Comparison of ENCODE assay signal across 1 cellular context in the genomic region with DNA sequence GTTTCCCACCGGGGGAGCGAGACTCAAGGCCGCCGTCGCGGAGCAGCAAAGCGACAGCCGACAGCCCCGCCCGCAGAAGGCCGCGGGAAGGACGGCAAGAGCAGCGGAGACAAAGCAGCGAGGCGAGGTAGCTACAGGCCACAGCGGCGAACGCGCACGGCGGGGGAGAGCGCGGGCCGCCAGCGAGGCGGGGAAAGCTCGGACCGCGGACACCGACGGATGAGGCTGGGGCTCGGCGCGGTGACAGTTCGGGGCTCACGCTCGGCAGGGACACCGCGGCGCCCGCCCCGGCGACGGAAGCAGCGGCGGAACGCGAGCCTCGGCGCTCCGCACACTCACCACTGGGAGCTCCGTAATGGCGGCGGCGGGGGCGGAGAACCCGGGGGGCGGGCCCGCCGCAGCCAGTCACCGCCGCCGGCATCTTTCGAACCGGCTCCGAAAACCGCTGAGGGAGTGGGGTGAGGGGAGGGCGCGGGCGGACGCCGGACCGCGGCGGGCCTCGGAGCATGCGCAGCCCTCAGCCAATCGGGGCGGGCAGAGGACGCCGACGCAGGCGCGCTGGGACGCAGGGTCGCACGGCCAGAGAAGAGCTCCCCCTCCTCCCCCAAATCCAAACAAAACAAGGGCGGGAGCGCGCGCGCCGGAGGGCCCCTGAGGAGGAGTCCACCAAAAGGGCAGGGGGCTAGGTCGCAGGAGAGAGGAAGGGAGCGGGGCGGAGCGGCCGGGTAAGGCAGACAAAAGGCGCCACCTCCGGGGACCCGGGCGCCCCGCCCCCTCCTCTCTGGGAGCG.
TF ChIP-seq lines count a peak whose summit lies in the region.

No MANE protein-coding gene starts in this region.

TF ChIP-seq in WTC11, 78 proteins besides CTCF, POLR2A, EP300 and RAD21 (continued from another document):
- TF ChIP-seq JUN (CRISPR knock-in tag; IDR thresholded peaks at IDR 0.05) (0 out of 2 replicates have a peak, but pooled peaks have one; percentile 14), RELA (CRISPR knock-in tag; IDR thresholded peaks at IDR 0.05; ENCODE audit: borderline replicate concordance) (peak; percentile 89), FOXK1 (CRISPR knock-in tag; IDR thresholded peaks at IDR 0.05) (peak; percentile 71), ESRRA (CRISPR knock-in tag; IDR thresholded peaks at IDR 0.05; ENCODE audit: borderline replicate concordance) (peak; percentile 44; the same call in 1 of the 2 replicates), ZNF396 (CRISPR knock-in tag; IDR thresholded peaks at IDR 0.05; ENCODE audit: borderline replicate concordance) (no peak), ELF4 (CRISPR knock-in tag; IDR thresholded peaks at IDR 0.05; ENCODE audit: low read depth) (no peak), ETV6 (CRISPR knock-in tag; IDR thresholded peaks at IDR 0.05) (peak; percentile 10; the same call in 1 of the 2 replicates), NR3C1 (CRISPR knock-in tag; conservative IDR thresholded peaks at IDR 0.05; ENCODE audit: low read depth) (no peak), GRHL2 (CRISPR knock-in tag; IDR thresholded peaks at IDR 0.05; ENCODE audit: insufficient replicate concordance, severe bottlenecking) (no peak), ZNF416 (CRISPR knock-in tag; IDR thresholded peaks at IDR 0.05) (peak; percentile 76; the same call in 1 of the 2 replicates), ATF1 (CRISPR knock-in tag; IDR thresholded peaks at IDR 0.05) (no peak), CREM (CRISPR knock-in tag; IDR thresholded peaks at IDR 0.05) (peak; percentile 74), ZNF671 (CRISPR knock-in tag; IDR thresholded peaks at IDR 0.05) (no peak), MYBL2 (CRISPR knock-in tag; IDR thresholded peaks at IDR 0.05) (peak; percentile 99), FOXP1 (CRISPR knock-in tag; IDR thresholded peaks at IDR 0.05; ENCODE audit: borderline replicate concordance) (peak; percentile 90), TP53 (CRISPR knock-in tag; IDR thresholded peaks at IDR 0.05) (no peak), CREB1 (CRISPR knock-in tag; IDR thresholded peaks at IDR 0.05) (no peak), SOX15 (CRISPR knock-in tag; IDR thresholded peaks at IDR 0.05) (no peak), TEAD1 (CRISPR knock-in tag; IDR thresholded peaks at IDR 0.05) (no peak)
- TF ChIP-seq, protein P1, sequence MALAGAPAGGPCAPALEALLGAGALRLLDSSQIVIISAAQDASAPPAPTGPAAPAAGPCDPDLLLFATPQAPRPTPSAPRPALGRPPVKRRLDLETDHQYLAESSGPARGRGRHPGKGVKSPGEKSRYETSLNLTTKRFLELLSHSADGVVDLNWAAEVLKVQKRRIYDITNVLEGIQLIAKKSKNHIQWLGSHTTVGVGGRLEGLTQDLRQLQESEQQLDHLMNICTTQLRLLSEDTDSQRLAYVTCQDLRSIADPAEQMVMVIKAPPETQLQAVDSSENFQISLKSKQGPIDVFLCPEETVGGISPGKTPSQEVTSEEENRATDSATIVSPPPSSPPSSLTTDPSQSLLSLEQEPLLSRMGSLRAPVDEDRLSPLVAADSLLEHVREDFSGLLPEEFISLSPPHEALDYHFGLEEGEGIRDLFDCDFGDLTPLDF (CRISPR knock-in tag; IDR thresholded peaks at IDR 0.05) = no peak
- TF ChIP-seq, protein P2, sequence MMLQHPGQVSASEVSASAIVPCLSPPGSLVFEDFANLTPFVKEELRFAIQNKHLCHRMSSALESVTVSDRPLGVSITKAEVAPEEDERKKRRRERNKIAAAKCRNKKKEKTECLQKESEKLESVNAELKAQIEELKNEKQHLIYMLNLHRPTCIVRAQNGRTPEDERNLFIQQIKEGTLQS (CRISPR knock-in tag; conservative IDR thresholded peaks at IDR 0.05) = no peak
- TF ChIP-seq, protein P3, sequence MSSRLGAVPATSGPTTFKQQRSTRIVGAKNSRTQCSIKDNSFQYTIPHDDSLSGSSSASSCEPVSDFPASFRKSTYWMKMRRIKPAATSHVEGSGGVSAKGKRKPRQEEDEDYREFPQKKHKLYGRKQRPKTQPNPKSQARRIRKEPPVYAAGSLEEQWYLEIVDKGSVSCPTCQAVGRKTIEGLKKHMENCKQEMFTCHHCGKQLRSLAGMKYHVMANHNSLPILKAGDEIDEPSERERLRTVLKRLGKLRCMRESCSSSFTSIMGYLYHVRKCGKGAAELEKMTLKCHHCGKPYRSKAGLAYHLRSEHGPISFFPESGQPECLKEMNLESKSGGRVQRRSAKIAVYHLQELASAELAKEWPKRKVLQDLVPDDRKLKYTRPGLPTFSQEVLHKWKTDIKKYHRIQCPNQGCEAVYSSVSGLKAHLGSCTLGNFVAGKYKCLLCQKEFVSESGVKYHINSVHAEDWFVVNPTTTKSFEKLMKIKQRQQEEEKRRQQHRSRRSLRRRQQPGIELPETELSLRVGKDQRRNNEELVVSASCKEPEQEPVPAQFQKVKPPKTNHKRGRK (CRISPR knock-in tag; IDR thresholded peaks at IDR 0.05; ENCODE audit: borderline replicate concordance) = no peak
- TF ChIP-seq, protein P4, sequence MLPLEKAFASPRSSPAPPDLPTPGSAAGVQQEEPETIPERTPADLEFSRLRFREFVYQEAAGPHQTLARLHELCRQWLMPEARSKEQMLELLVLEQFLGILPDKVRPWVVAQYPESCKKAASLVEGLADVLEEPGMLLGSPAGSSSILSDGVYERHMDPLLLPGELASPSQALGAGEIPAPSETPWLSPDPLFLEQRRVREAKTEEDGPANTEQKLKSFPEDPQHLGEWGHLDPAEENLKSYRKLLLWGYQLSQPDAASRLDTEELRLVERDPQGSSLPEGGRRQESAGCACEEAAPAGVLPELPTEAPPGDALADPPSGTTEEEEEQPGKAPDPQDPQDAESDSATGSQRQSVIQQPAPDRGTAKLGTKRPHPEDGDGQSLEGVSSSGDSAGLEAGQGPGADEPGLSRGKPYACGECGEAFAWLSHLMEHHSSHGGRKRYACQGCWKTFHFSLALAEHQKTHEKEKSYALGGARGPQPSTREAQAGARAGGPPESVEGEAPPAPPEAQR (CRISPR knock-in tag; IDR thresholded peaks at IDR 0.05) = no peak
- TF ChIP-seq, protein P5, sequence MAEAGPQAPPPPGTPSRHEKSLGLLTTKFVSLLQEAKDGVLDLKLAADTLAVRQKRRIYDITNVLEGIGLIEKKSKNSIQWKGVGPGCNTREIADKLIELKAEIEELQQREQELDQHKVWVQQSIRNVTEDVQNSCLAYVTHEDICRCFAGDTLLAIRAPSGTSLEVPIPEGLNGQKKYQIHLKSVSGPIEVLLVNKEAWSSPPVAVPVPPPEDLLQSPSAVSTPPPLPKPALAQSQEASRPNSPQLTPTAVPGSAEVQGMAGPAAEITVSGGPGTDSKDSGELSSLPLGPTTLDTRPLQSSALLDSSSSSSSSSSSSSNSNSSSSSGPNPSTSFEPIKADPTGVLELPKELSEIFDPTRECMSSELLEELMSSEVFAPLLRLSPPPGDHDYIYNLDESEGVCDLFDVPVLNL (CRISPR knock-in tag; IDR thresholded peaks at IDR 0.05; ENCODE audit: borderline replicate concordance, low read depth) = 0 out of 2 replicates have a peak, but pooled peaks have one; percentile 21
- TF ChIP-seq, protein P6, sequence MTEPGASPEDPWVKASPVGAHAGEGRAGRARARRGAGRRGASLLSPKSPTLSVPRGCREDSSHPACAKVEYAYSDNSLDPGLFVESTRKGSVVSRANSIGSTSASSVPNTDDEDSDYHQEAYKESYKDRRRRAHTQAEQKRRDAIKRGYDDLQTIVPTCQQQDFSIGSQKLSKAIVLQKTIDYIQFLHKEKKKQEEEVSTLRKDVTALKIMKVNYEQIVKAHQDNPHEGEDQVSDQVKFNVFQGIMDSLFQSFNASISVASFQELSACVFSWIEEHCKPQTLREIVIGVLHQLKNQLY (CRISPR knock-in tag; IDR thresholded peaks at IDR 0.05) = peak; percentile 31; the same call in 1 of the 2 replicates
- TF ChIP-seq, protein P7, sequence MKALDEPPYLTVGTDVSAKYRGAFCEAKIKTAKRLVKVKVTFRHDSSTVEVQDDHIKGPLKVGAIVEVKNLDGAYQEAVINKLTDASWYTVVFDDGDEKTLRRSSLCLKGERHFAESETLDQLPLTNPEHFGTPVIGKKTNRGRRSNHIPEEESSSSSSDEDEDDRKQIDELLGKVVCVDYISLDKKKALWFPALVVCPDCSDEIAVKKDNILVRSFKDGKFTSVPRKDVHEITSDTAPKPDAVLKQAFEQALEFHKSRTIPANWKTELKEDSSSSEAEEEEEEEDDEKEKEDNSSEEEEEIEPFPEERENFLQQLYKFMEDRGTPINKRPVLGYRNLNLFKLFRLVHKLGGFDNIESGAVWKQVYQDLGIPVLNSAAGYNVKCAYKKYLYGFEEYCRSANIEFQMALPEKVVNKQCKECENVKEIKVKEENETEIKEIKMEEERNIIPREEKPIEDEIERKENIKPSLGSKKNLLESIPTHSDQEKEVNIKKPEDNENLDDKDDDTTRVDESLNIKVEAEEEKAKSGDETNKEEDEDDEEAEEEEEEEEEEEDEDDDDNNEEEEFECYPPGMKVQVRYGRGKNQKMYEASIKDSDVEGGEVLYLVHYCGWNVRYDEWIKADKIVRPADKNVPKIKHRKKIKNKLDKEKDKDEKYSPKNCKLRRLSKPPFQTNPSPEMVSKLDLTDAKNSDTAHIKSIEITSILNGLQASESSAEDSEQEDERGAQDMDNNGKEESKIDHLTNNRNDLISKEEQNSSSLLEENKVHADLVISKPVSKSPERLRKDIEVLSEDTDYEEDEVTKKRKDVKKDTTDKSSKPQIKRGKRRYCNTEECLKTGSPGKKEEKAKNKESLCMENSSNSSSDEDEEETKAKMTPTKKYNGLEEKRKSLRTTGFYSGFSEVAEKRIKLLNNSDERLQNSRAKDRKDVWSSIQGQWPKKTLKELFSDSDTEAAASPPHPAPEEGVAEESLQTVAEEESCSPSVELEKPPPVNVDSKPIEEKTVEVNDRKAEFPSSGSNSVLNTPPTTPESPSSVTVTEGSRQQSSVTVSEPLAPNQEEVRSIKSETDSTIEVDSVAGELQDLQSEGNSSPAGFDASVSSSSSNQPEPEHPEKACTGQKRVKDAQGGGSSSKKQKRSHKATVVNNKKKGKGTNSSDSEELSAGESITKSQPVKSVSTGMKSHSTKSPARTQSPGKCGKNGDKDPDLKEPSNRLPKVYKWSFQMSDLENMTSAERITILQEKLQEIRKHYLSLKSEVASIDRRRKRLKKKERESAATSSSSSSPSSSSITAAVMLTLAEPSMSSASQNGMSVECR (CRISPR knock-in tag; IDR thresholded peaks at IDR 0.05; ENCODE audit: borderline replicate concordance) = peak; percentile 83
- TF ChIP-seq, protein P8, sequence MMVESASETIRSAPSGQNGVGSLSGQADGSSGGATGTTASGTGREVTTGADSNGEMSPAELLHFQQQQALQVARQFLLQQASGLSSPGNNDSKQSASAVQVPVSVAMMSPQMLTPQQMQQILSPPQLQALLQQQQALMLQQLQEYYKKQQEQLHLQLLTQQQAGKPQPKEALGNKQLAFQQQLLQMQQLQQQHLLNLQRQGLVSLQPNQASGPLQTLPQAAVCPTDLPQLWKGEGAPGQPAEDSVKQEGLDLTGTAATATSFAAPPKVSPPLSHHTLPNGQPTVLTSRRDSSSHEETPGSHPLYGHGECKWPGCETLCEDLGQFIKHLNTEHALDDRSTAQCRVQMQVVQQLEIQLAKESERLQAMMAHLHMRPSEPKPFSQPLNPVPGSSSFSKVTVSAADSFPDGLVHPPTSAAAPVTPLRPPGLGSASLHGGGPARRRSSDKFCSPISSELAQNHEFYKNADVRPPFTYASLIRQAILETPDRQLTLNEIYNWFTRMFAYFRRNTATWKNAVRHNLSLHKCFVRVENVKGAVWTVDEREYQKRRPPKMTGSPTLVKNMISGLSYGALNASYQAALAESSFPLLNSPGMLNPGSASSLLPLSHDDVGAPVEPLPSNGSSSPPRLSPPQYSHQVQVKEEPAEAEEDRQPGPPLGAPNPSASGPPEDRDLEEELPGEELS (CRISPR knock-in tag; IDR thresholded peaks at IDR 0.05) = 0 out of 2 replicates have a peak, but pooled peaks have one; percentile 54
- TF ChIP-seq, protein P9, sequence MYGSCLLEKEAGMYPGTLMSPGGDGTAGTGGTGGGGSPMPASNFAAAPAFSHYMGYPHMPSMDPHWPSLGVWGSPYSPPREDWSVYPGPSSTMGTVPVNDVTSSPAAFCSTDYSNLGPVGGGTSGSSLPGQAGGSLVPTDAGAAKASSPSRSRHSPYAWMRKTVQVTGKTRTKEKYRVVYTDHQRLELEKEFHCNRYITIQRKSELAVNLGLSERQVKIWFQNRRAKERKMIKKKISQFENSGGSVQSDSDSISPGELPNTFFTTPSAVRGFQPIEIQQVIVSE (CRISPR knock-in tag; IDR thresholded peaks at IDR 0.05; ENCODE audit: borderline replicate concordance) = no peak
- TF ChIP-seq, protein P10, sequence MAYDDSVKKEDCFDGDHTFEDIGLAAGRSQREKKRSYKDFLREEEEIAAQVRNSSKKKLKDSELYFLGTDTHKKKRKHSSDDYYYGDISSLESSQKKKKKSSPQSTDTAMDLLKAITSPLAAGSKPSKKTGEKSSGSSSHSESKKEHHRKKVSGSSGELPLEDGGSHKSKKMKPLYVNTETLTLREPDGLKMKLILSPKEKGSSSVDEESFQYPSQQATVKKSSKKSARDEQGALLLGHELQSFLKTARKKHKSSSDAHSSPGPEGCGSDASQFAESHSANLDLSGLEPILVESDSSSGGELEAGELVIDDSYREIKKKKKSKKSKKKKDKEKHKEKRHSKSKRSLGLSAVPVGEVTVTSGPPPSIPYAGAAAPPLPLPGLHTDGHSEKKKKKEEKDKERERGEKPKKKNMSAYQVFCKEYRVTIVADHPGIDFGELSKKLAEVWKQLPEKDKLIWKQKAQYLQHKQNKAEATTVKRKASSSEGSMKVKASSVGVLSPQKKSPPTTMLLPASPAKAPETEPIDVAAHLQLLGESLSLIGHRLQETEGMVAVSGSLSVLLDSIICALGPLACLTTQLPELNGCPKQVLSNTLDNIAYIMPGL (CRISPR knock-in tag; IDR thresholded peaks at IDR 0.05) = peak; percentile 86; the same call in 1 of the 2 replicates
- TF ChIP-seq, protein P11, sequence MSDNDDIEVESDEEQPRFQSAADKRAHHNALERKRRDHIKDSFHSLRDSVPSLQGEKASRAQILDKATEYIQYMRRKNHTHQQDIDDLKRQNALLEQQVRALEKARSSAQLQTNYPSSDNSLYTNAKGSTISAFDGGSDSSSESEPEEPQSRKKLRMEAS (CRISPR knock-in tag; IDR thresholded peaks at IDR 0.05) = peak; percentile 80; the same call in 1 of the 2 replicates
